ENCODE assay signal across 19 cellular contexts in genomic region chr22:33112606-33113005, GRCh38. TPM values are rescaled to one million over a fixed set of nuclear protein-coding genes. Genes with fewer than 3 reads are reported as not detected.
DNase-seq lines count a peak whose midpoint lies in the region; ATAC-seq and TF ChIP-seq lines count a peak whose summit lies in the region.
"Had no signal": no experiment of that assay in that cellular context is flagged by ENCODE, and none has a peak within 500 bp of the region (broad histone marks: within the 10 kb centered on the region; RNA-seq: fewer than 3 reads in every experiment).

No MANE protein-coding gene starts in this region.

- no peak for TF ChIP-seq CTCF in neural cell (IDR thresholded peaks at IDR 0.05; ENCODE audit: poor library complexity, severe bottlenecking)
- no peak for TF ChIP-seq CTCF in coronary artery (IDR thresholded peaks at IDR 0.05)

- DNase-seq in NCI-H2081 (lab: John Stamatoyannopoulos, UW) = peak; percentile 19 to 40
- DNase-seq in NCI-H2081 treated with DMSO at 0.1 percent for 48 hours (lab: John Stamatoyannopoulos, UW) = no peak
- peak; percentile 98 for DNase-seq in NCI-H146 treated with DMSO at 0.1 percent for 48 hours (lab: John Stamatoyannopoulos, UW; ENCODE audit: unreplicated experiment)
- DNase-seq in NCI-H69 (lab: John Stamatoyannopoulos, UW) = peak; percentile 92
- DNase-seq in EL = no peak
- DNase-seq in coronary artery (ENCODE audit: low spot score) = no peak
- DNase-seq: 8988T, adrenal gland, DMS79 treated with DMSO at 0.1 percent for 48 hours, H7, left ventricle myocardium superior, nucleus accumbens had no signal

- no peak for ATAC-seq in GM19035 (IDR thresholded peaks at IDR 0.05; ENCODE audit: unreplicated experiment)
- ATAC-seq: activated T-helper 17 cell treated with anti-CD3 and anti-CD28 coated beads, Interleukin-2, amount 50 U/mL, for 72 hours; left ventricle myocardium superior; Panc1; stimulated activated effector memory CD8-positive, alpha-beta T cell treated with anti-CD3 and anti-CD28 coated beads, Interleukin-12 subunit alpha, Interleukin-12 subunit beta, amount 100 ng/mL, for 72 hours had no signal

- peak overlapping the region; percentile 32 for H3K4me3 ChIP-seq in neural cell (ENCODE audit: low read length)
- H3K4me3 ChIP-seq in coronary artery = no peak overlapping the region
- H3K4me3 ChIP-seq: adrenal gland, right atrium auricular region, SK-N-MC had no signal

- no peaks in the 10 kb centered on the region for H3F3A ChIP-seq in neural cell (ENCODE audit: insufficient read depth, low read length, poor library complexity, severe bottlenecking)

- H3K9ac ChIP-seq in neural cell (ENCODE audit: low read length) = peak overlapping the region; percentile 25

- no peaks in the 10 kb centered on the region for H3K27me3 ChIP-seq in neural cell (ENCODE audit: insufficient read depth, low read depth, low read length)
- H3K27me3 ChIP-seq: adrenal gland, right atrium auricular region had no signal

- H3K36me3 ChIP-seq in neural cell (ENCODE audit: insufficient read depth, low read length) = no peaks in the 10 kb centered on the region
- H3K36me3 ChIP-seq: adrenal gland, right atrium auricular region had no signal

- no peaks in the 10 kb centered on the region for H4K20me1 ChIP-seq in neural cell (ENCODE audit: insufficient read depth)

- no peak for TF ChIP-seq RAD21 in neural cell (conservative IDR thresholded peaks at IDR 0.05)

- no peaks in the 10 kb centered on the region for H3K79me2 ChIP-seq in neural cell (replicated peaks; ENCODE audit: insufficient read depth, low read length)

- peak overlapping the region; percentile 50 for H3K27ac ChIP-seq in neural cell (ENCODE audit: low read length)
- no peak overlapping the region for H3K27ac ChIP-seq in coronary artery
- H3K27ac ChIP-seq: adrenal gland, right atrium auricular region, SK-N-MC had no signal

- TF ChIP-seq EP300 in neural cell (conservative IDR thresholded peaks at IDR 0.05; ENCODE audit: poor library complexity, severe bottlenecking) = no peak

- no peak overlapping the region for H2AFZ ChIP-seq in neural cell (ENCODE audit: low read depth, low read length)

- no peaks in the 10 kb centered on the region for H3K9me3 ChIP-seq in neural cell (ENCODE audit: low read length)
- H3K9me3 ChIP-seq: adrenal gland, right atrium auricular region had no signal

- H3K9me2 ChIP-seq in neural cell (ENCODE audit: insufficient read depth, low read length) = no peaks in the 10 kb centered on the region

- peak overlapping the region; percentile 15 for H3K4me2 ChIP-seq in neural cell (ENCODE audit: low read length)

TF ChIP-seq in neural cell, 6 proteins besides CTCF, POLR2A, EP300 and RAD21:
- TF ChIP-seq, protein P1, sequence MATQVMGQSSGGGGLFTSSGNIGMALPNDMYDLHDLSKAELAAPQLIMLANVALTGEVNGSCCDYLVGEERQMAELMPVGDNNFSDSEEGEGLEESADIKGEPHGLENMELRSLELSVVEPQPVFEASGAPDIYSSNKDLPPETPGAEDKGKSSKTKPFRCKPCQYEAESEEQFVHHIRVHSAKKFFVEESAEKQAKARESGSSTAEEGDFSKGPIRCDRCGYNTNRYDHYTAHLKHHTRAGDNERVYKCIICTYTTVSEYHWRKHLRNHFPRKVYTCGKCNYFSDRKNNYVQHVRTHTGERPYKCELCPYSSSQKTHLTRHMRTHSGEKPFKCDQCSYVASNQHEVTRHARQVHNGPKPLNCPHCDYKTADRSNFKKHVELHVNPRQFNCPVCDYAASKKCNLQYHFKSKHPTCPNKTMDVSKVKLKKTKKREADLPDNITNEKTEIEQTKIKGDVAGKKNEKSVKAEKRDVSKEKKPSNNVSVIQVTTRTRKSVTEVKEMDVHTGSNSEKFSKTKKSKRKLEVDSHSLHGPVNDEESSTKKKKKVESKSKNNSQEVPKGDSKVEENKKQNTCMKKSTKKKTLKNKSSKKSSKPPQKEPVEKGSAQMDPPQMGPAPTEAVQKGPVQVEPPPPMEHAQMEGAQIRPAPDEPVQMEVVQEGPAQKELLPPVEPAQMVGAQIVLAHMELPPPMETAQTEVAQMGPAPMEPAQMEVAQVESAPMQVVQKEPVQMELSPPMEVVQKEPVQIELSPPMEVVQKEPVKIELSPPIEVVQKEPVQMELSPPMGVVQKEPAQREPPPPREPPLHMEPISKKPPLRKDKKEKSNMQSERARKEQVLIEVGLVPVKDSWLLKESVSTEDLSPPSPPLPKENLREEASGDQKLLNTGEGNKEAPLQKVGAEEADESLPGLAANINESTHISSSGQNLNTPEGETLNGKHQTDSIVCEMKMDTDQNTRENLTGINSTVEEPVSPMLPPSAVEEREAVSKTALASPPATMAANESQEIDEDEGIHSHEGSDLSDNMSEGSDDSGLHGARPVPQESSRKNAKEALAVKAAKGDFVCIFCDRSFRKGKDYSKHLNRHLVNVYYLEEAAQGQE (IDR thresholded peaks at IDR 0.05; ENCODE audit: borderline replicate concordance) = no peak
- TF ChIP-seq MXI1 (conservative IDR thresholded peaks at IDR 0.05; ENCODE audit: poor library complexity, severe bottlenecking) = no peak
- TF ChIP-seq SMC3 (conservative IDR thresholded peaks at IDR 0.05; ENCODE audit: poor library complexity) = no peak
- TF ChIP-seq POLR2AphosphoS5 (IDR thresholded peaks at IDR 0.05) = no peak
- TF ChIP-seq EZH2 (IDR thresholded peaks at IDR 0.05; ENCODE audit: borderline replicate concordance, insufficient read depth, low read length, poor library complexity, severe bottlenecking) = no peak
- no peak for TF ChIP-seq TAF1 (IDR thresholded peaks at IDR 0.05; ENCODE audit: low read depth)

RNA-seq across cellular contexts. Expression of gene SYN3, which starts 54.4 kb away (rescaled TPM):
- polyA plus RNA-seq in neural cell = 2.2 and 2.8 TPM in 2 replicates
- 25.3 and 26.3 TPM in 2 replicates for polyA minus RNA-seq in neural cell

Comparison
In these comparisons a context has a peak if more than half of its experiments do, and no peak if none do; other contexts are left out.
1. DNase-seq: peak in NCI-H2081 (2 of 2), NCI-H146 treated with DMSO at 0.1 percent for 48 hours (single experiment) and NCI-H69 (single experiment); none in NCI-H2081 treated with DMSO at 0.1 percent for 48 hours (single experiment), EL (single experiment) and coronary artery (single experiment).